33 cellular contexts compared by ENCODE assay signal in genomic region chr1:79682478-79682877, GRCh38.
"Had no signal": no experiment of that assay in that cellular context is flagged by ENCODE, and none has a peak within 500 bp of the region (broad histone marks: within the 10 kb centered on the region; RNA-seq: fewer than 3 reads in every experiment).

No MANE protein-coding gene starts in this region.

- H3K27ac ChIP-seq: ascending aorta, SJCRH30, SK-N-MC had no signal

- H3K27ac Mint-ChIP-seq: activated B cell treated with CpG ODN at 0.5 μM for 24 hours; activated CD4-positive, alpha-beta memory T cell treated with anti-CD3 and anti-CD28 coated beads, Interleukin-2, amount 10 ng/mL, durations not matched to agents 7 days and 5 days; activated naive CD8-positive, alpha-beta T cell treated with anti-CD3 and anti-CD28 coated beads for 36 hours; activated T-cell treated with anti-CD3 and anti-CD28 coated beads, Interleukin-2, amount 50 U/mL, for 72 hours; activated T-helper 17 cell treated with anti-CD3 and anti-CD28 coated beads, Interleukin-2, amount 50 U/mL, for 72 hours; T-helper 1 cell treated with Interleukin-12 subunit alpha and Interleukin-12 subunit beta and Interleukin-4 antibody, amounts not matched to agents 30 μg/mL and 1 μg/mL, for 36 hours; T-helper 2 cell treated with Interferon-gamma antibody and Interleukin-4, amounts not matched to agents 5 μg/mL and 100 μg/mL, for 36 hours had no signal

- H3K27me3 Mint-ChIP-seq: activated B cell treated with CpG ODN at 0.5 μM for 24 hours; activated CD4-positive, alpha-beta memory T cell treated with anti-CD3 and anti-CD28 coated beads, Interleukin-2, amount 10 ng/mL, durations not matched to agents 7 days and 5 days; activated naive CD8-positive, alpha-beta T cell treated with anti-CD3 and anti-CD28 coated beads for 36 hours; activated T-helper 17 cell treated with anti-CD3 and anti-CD28 coated beads, Interleukin-2, amount 50 U/mL, for 72 hours had no signal

- H3K4me3 Mint-ChIP-seq: activated B cell treated with CpG ODN at 0.5 μM for 24 hours; activated CD4-positive, alpha-beta memory T cell treated with anti-CD3 and anti-CD28 coated beads, Interleukin-2, amount 10 ng/mL, durations not matched to agents 7 days and 5 days; activated naive CD8-positive, alpha-beta T cell treated with anti-CD3 and anti-CD28 coated beads for 36 hours; activated T-cell treated with anti-CD3 and anti-CD28 coated beads, Interleukin-2, amount 50 U/mL, for 72 hours; activated T-helper 17 cell treated with anti-CD3 and anti-CD28 coated beads, Interleukin-2, amount 50 U/mL, for 72 hours; T-helper 1 cell treated with Interleukin-12 subunit alpha and Interleukin-12 subunit beta and Interleukin-4 antibody, amounts not matched to agents 30 μg/mL and 1 μg/mL, for 36 hours; T-helper 2 cell treated with Interferon-gamma antibody and Interleukin-4, amounts not matched to agents 5 μg/mL and 100 μg/mL, for 36 hours had no signal

- H3K4me1 ChIP-seq: ascending aorta, SJCRH30 had no signal

- H3K4me1 Mint-ChIP-seq: activated B cell treated with CpG ODN at 0.5 μM for 24 hours; activated CD4-positive, alpha-beta memory T cell treated with anti-CD3 and anti-CD28 coated beads, Interleukin-2, amount 10 ng/mL, durations not matched to agents 7 days and 5 days; activated naive CD8-positive, alpha-beta T cell treated with anti-CD3 and anti-CD28 coated beads for 36 hours; activated T-helper 17 cell treated with anti-CD3 and anti-CD28 coated beads, Interleukin-2, amount 50 U/mL, for 72 hours had no signal

- H3K36me3 Mint-ChIP-seq: activated naive CD8-positive, alpha-beta T cell treated with anti-CD3 and anti-CD28 coated beads for 36 hours had no signal

- ATAC-seq: activated T-cell treated with anti-CD3 and anti-CD28 coated beads, Interleukin-2, amount 50 U/mL, for 72 hours; activated T-helper 17 cell treated with anti-CD3 and anti-CD28 coated beads, Interleukin-2, amount 50 U/mL, for 72 hours; PC-3 had no signal

- DNase-seq: activated B cell treated with CpG ODN at 0.5 μM for 24 hours; activated CD4-positive, alpha-beta memory T cell treated with anti-CD3 and anti-CD28 coated beads, Interleukin-2, amount 10 ng/mL, durations not matched to agents 7 days and 5 days; activated CD4-positive, alpha-beta T cell treated with anti-CD3 and anti-CD28 coated beads for 4 hours; activated CD4-positive, CD25-positive, alpha-beta regulatory T cell treated with anti-CD3 and anti-CD28 coated beads, Interleukin-2, amount 50 U/mL, for 72 hours; activated effector memory CD4-positive, alpha-beta T cell treated with anti-CD3 and anti-CD28 coated beads, Interleukin-2, amount 50 U/mL, for 16 hours; activated naive CD4-positive, alpha-beta T cell; activated naive CD4-positive, alpha-beta T cell treated with anti-CD3 and anti-CD28 coated beads, Interleukin-2, amount 50 U/mL, for 16 hours; activated naive CD8-positive, alpha-beta T cell treated with anti-CD3 and anti-CD28 coated beads for 36 hours; activated T-cell treated with anti-CD3 and anti-CD28 coated beads, Interleukin-2, amount 50 U/mL, for 1 hour; activated T-cell treated with anti-CD3 and anti-CD28 coated beads, Interleukin-2, amount 50 U/mL, for 72 hours; amygdala; Kasumi-1; KG1; MG63; NCI-H1048; NCI-H1105 treated with DMSO at 0.1 percent for 48 hours; NCI-H1436; NCI-H1694; NCI-H1930; NCI-H2081 treated with DMSO at 0.1 percent for 48 hours; NCI-H226; NCI-H446 treated with DMSO at 0.1 percent for 48 hours; NCI-H524; NCI-H69; NK-92 treated with Interleukin-12 subunit alpha and Interleukin-12 subunit beta, amount 100 ng/mL, for 24 hours; PC-3; Right ventricle myocardium superior; SJCRH30 had no signal

- H3K4me3 ChIP-seq: ascending aorta, MG63, SJCRH30, SK-N-MC had no signal

- H3K9me3 ChIP-seq: ascending aorta, MG63 had no signal

- H3K36me3 ChIP-seq: ascending aorta, MG63, SJCRH30 had no signal

- H3K27me3 ChIP-seq: ascending aorta, MG63, SJCRH30 had no signal
